In the genomic region with DNA sequence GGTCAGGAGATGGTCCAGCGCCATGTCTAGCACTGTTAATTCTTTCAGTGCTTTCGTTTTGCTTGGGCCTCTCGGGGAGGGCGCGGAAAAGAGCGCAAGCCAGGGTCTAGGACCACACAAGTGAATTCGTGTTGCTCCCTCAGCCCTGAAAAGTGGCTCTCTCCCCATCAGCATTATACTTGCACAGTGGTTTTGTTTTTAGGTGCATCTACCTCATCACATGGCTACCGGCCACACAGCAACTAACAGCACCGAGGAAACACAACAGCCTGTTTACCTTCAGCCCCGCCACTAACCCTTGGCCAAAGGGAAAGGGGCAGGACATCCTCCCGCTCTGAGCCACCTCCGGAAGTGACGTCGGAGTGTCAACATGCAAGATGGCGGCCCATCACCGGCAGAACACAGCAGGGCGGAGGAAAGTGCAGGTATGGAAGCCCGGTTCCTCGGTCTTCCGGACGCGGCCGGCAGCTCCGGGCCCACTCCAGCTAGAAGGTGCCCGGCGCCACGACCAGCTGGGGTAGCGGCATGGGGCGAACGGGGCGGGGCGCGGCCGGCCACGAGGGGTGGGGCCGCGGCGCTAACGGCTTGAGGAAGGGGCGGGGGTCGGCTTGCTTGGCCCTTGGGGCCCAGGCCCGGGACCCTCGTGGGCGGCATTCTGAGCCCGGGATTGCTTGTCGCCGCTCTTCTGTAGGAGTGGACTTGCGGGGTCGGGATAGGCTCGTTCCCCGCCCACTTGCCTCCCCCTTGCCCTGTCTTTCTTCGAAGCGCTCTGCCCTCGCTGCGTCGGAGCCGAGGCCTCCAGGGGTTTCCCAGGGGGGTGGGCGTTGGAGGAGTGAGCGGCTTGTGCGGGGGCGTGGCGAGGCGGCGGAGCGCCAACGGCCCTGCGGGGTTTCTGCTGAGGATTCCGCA, we compare ENCODE assay signal across 1 cellular context.
TF ChIP-seq lines count a peak whose summit lies in the region.

A gene (minus strand): TSS at position 296 of the 909 bp plus-strand sequence. CDS start 101,582 bp downstream, outside the sequence.
A gene (plus strand): TSS at position 368 of the 909 bp plus-strand sequence. CDS start 10 bp downstream, at position 378.

TF ChIP-seq in IMR-90, 13 proteins besides CTCF, POLR2A, EP300 and RAD21:
- no peak for TF ChIP-seq RFX5 (IDR thresholded peaks at IDR 0.05; ENCODE audit: low read depth, low read length)
- no peak; the same call in 1 of the 2 replicates for TF ChIP-seq MAZ (IDR thresholded peaks at IDR 0.05; ENCODE audit: borderline replicate concordance, low read depth, low read length)
- TF ChIP-seq FOS (IDR thresholded peaks at IDR 0.05; ENCODE audit: low read depth, low read length), result no peak
- TF ChIP-seq, protein P1, sequence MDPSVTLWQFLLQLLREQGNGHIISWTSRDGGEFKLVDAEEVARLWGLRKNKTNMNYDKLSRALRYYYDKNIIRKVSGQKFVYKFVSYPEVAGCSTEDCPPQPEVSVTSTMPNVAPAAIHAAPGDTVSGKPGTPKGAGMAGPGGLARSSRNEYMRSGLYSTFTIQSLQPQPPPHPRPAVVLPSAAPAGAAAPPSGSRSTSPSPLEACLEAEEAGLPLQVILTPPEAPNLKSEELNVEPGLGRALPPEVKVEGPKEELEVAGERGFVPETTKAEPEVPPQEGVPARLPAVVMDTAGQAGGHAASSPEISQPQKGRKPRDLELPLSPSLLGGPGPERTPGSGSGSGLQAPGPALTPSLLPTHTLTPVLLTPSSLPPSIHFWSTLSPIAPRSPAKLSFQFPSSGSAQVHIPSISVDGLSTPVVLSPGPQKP (IDR thresholded peaks at IDR 0.05; ENCODE audit: borderline replicate concordance, low read depth, low read length), result no peak
- TF ChIP-seq MAFK (IDR thresholded peaks at IDR 0.05; ENCODE audit: low read depth, low read length), result no peak
- TF ChIP-seq, protein P2, sequence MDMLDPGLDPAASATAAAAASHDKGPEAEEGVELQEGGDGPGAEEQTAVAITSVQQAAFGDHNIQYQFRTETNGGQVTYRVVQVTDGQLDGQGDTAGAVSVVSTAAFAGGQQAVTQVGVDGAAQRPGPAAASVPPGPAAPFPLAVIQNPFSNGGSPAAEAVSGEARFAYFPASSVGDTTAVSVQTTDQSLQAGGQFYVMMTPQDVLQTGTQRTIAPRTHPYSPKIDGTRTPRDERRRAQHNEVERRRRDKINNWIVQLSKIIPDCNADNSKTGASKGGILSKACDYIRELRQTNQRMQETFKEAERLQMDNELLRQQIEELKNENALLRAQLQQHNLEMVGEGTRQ (IDR thresholded peaks at IDR 0.05; ENCODE audit: low read depth, low read length), result 0 out of 2 replicates have a peak, but pooled peaks have one; percentile 3
- no peak for TF ChIP-seq CEBPB (IDR thresholded peaks at IDR 0.05; ENCODE audit: low read depth, low read length)
- no peak for TF ChIP-seq BHLHE40 (IDR thresholded peaks at IDR 0.05; ENCODE audit: low read depth, low read length)
- TF ChIP-seq CHD1 (IDR thresholded peaks at IDR 0.05; ENCODE audit: low read depth, low read length), result no peak
- TF ChIP-seq SMC3 (IDR thresholded peaks at IDR 0.05; ENCODE audit: low read depth, low read length), result no peak
- TF ChIP-seq NFE2L2 (IDR thresholded peaks at IDR 0.05; ENCODE audit: low read depth, low read length), result no peak
- peak; percentile 22; the same call in 1 of the 2 replicates for TF ChIP-seq MXI1 (IDR thresholded peaks at IDR 0.05; ENCODE audit: borderline replicate concordance, low read depth, low read length)
